Comparison of ENCODE assay signal across 8 cellular contexts in the genomic region with DNA sequence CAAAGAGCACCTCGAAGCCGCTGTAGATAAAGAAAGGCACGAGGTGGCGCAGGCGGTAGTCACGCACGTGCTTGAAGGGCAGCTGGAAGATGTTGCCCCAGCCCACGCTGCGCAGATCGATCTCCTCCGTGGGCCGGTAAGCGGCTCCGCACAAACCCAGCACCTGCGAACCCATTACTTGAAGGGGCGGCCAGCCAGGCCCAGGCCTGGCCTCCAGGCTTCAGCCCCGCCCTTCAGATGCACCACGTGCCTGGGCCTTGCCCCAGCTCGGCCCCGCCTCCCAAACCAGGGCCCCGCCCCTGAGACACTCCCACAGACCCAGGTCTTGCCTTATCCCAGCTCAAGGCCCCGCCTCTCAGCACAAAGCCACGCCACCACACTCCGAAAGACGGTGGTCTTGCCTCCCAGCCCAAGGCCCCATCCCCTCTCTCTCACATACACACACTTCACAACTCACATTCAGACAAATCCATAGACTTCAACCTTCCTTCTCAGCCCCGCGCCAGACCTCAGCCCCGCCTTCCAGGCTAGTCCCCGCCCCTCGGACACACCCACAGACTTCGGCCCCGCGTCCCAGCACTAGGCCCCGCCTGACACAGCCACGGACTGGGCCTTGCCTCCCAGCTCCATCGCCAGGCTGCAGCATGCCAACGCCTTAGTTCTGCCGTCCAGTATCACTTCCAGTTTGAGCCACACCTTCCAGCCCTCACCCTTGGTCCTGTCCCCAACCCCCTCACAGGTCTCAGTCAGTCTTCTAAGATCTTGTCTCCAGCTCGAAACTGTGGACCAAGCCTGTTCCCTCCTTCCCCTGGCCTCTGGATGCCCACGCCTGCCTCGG. TPM values are rescaled to one million over a fixed set of nuclear protein-coding genes. Genes with fewer than 3 reads are reported as not detected.
DNase-seq lines count a peak whose midpoint lies in the region; ATAC-seq lines count a peak whose summit lies in the region.

No MANE protein-coding gene starts in this region.

- DNase-seq in activated CD4-positive, alpha-beta T cell treated with anti-CD3 and anti-CD28 coated beads, Interleukin-2, amount 10 ng/mL, durations not matched to agents 24 days and 14 days = peak; percentile 86
- DNase-seq in activated CD4-positive, alpha-beta T cell treated with anti-CD3 and anti-CD28 coated beads, Interleukin-2, amount 50 U/mL, for 1 hour = no peak
- peak; percentile 44 for DNase-seq in fibroblast of gingiva (ENCODE audit: low read depth)
- peak; percentile 74 for DNase-seq in retina
- no peak for DNase-seq in D341Med (ENCODE audit: low spot score)

- no peaks in the 10 kb centered on the region for H3K27me3 Mint-ChIP-seq in activated CD4-positive, alpha-beta T cell treated with anti-CD3 and anti-CD28 coated beads, Interleukin-2, amount 10 ng/mL, durations not matched to agents 24 days and 14 days
- H3K27me3 Mint-ChIP-seq in T-helper 1 cell treated with Interleukin-12 subunit alpha and Interleukin-12 subunit beta and Interleukin-4 antibody, amounts not matched to agents 30 μg/mL and 1 μg/mL, for 36 hours (ENCODE audit: low read depth) = no peaks in the 10 kb centered on the region

- H3K9me3 Mint-ChIP-seq in activated CD4-positive, alpha-beta T cell treated with anti-CD3 and anti-CD28 coated beads, Interleukin-2, amount 10 ng/mL, durations not matched to agents 24 days and 14 days = no peaks in the 10 kb centered on the region
- H3K9me3 Mint-ChIP-seq in T-helper 1 cell treated with Interleukin-12 subunit alpha and Interleukin-12 subunit beta and Interleukin-4 antibody, amounts not matched to agents 30 μg/mL and 1 μg/mL, for 36 hours = no peaks in the 10 kb centered on the region

- intact Hi-C loops in activated CD4-positive, alpha-beta T cell treated with anti-CD3 and anti-CD28 coated beads, Interleukin-2, amount 10 ng/mL, durations not matched to agents 24 days and 14 days (cut with micrococcal nuclease) = no loop called here

- H3K4me3 Mint-ChIP-seq in activated CD4-positive, alpha-beta T cell treated with anti-CD3 and anti-CD28 coated beads, Interleukin-2, amount 10 ng/mL, durations not matched to agents 24 days and 14 days = no peak overlapping the region
- H3K4me3 Mint-ChIP-seq in T-helper 1 cell treated with Interleukin-12 subunit alpha and Interleukin-12 subunit beta and Interleukin-4 antibody, amounts not matched to agents 30 μg/mL and 1 μg/mL, for 36 hours = no peak overlapping the region

- ATAC-seq in GM19023 (IDR thresholded peaks at IDR 0.05; ENCODE audit: unreplicated experiment) = no peak
- no peak for ATAC-seq in GM18517 (IDR thresholded peaks at IDR 0.05; ENCODE audit: unreplicated experiment)

- H3K36me3 Mint-ChIP-seq in activated CD4-positive, alpha-beta T cell treated with anti-CD3 and anti-CD28 coated beads, Interleukin-2, amount 10 ng/mL, durations not matched to agents 24 days and 14 days (ENCODE audit: low read depth) = peaks cover 11% of the 10 kb centered on the region
- peaks cover 8% of the 10 kb centered on the region for H3K36me3 Mint-ChIP-seq in T-helper 1 cell treated with Interleukin-12 subunit alpha and Interleukin-12 subunit beta and Interleukin-4 antibody, amounts not matched to agents 30 μg/mL and 1 μg/mL, for 36 hours (ENCODE audit: low read depth)

- peak overlapping the region; percentile 35 for H3K27ac Mint-ChIP-seq in activated CD4-positive, alpha-beta T cell treated with anti-CD3 and anti-CD28 coated beads, Interleukin-2, amount 10 ng/mL, durations not matched to agents 24 days and 14 days
- peak overlapping the region; percentile 12 for H3K27ac Mint-ChIP-seq in T-helper 1 cell treated with Interleukin-12 subunit alpha and Interleukin-12 subunit beta and Interleukin-4 antibody, amounts not matched to agents 30 μg/mL and 1 μg/mL, for 36 hours

- peaks cover 27% of the 10 kb centered on the region for H3K4me1 Mint-ChIP-seq in activated CD4-positive, alpha-beta T cell treated with anti-CD3 and anti-CD28 coated beads, Interleukin-2, amount 10 ng/mL, durations not matched to agents 24 days and 14 days
- peaks cover 23% of the 10 kb centered on the region for H3K4me1 Mint-ChIP-seq in T-helper 1 cell treated with Interleukin-12 subunit alpha and Interleukin-12 subunit beta and Interleukin-4 antibody, amounts not matched to agents 30 μg/mL and 1 μg/mL, for 36 hours (ENCODE audit: low read depth)

RNA-seq across cellular contexts. Expression of a gene that starts 7.1 kb away (rescaled TPM):
- total RNA-seq in activated CD4-positive, alpha-beta T cell treated with anti-CD3 and anti-CD28 coated beads, Interleukin-2, amount 10 ng/mL, durations not matched to agents 24 days and 14 days = 13.8 and 15.6 TPM in 2 replicates

RNA-seq across cellular contexts. Expression of a gene that starts 13.3 kb away (rescaled TPM):
- not detected in 2 replicates for total RNA-seq in activated CD4-positive, alpha-beta T cell treated with anti-CD3 and anti-CD28 coated beads, Interleukin-2, amount 10 ng/mL, durations not matched to agents 24 days and 14 days

RNA-seq across cellular contexts. Expression of a gene that starts 33.6 kb away (rescaled TPM):
- 153 and 159 TPM in 2 replicates for total RNA-seq in activated CD4-positive, alpha-beta T cell treated with anti-CD3 and anti-CD28 coated beads, Interleukin-2, amount 10 ng/mL, durations not matched to agents 24 days and 14 days

RNA-seq across cellular contexts. Expression of a gene that starts 42.0 kb away (rescaled TPM):
- total RNA-seq in activated CD4-positive, alpha-beta T cell treated with anti-CD3 and anti-CD28 coated beads, Interleukin-2, amount 10 ng/mL, durations not matched to agents 24 days and 14 days = 141 and 149 TPM in 2 replicates

Comparison
In these comparisons a context has a peak if more than half of its experiments do, and no peak if none do; other contexts are left out.
1. DNase-seq: peak in activated CD4-positive, alpha-beta T cell treated with anti-CD3 and anti-CD28 coated beads, Interleukin-2, amount 10 ng/mL, durations not matched to agents 24 days and 14 days (single experiment), fibroblast of gingiva (single experiment) and retina (single experiment); none in activated CD4-positive, alpha-beta T cell treated with anti-CD3 and anti-CD28 coated beads, Interleukin-2, amount 50 U/mL, for 1 hour (single experiment) and D341Med (single experiment).